Comparison of ENCODE assay signal across 22 cellular contexts in genomic region chr4:138561276-138561880, GRCh38.
"Had no signal": no experiment of that assay in that cellular context is flagged by ENCODE, and none has a peak within 500 bp of the region (broad histone marks: within the 10 kb centered on the region; RNA-seq: fewer than 3 reads in every experiment).

No MANE protein-coding gene starts in this region.

- H3K27ac ChIP-seq: coronary artery, foreskin keratinocyte, hepatocyte, neutrophil, ovary, right atrium auricular region, suprapubic skin, thyroid gland had no signal

- H3K27me3 ChIP-seq: foreskin keratinocyte, hepatocyte, neutrophil, ovary, right atrium auricular region, suprapubic skin, thyroid gland, uterus had no signal

- H3K36me3 ChIP-seq: neutrophil, ovary, right atrium auricular region, suprapubic skin, thyroid gland, uterus had no signal

- DNase-seq: effector CD4-positive, alpha-beta T cell; endodermal cell; erythroblast; foreskin keratinocyte; kidney glomerular epithelial cell; mammary epithelial cell; naive thymus-derived CD4-positive, alpha-beta T cell; nephron progenitor cell; stimulated activated CD4-positive, alpha-beta T cell treated with anti-CD3 and anti-CD28 coated beads, Interleukin-4, amount 100 ng/mL, for 1 hour; stimulated activated CD8-positive, alpha-beta memory T cell treated with anti-CD3 and anti-CD28 coated beads, Interleukin-4, amount 100 ng/mL, for 48 hours; stimulated activated naive CD8-positive, alpha-beta T cell treated with anti-CD3 and anti-CD28 coated beads, Interleukin-15, Interleukin-2, amounts not matched to agents 100 U/mL and 50 U/mL, for 24 hours; uterus had no signal

- H3K4me3 Mint-ChIP-seq: endodermal cell; naive thymus-derived CD4-positive, alpha-beta T cell; nephron progenitor cell; stimulated activated effector memory CD8-positive, alpha-beta T cell treated with anti-CD3 and anti-CD28 coated beads, Interleukin-12 subunit alpha, Interleukin-12 subunit beta, amount 100 ng/mL, for 72 hours; type B pancreatic cell had no signal

- H3K27me3 Mint-ChIP-seq: type B pancreatic cell had no signal

- H2AFZ ChIP-seq: hepatocyte had no signal

- H3K27ac Mint-ChIP-seq: endodermal cell; naive thymus-derived CD4-positive, alpha-beta T cell; stimulated activated effector memory CD8-positive, alpha-beta T cell treated with anti-CD3 and anti-CD28 coated beads, Interleukin-12 subunit alpha, Interleukin-12 subunit beta, amount 100 ng/mL, for 72 hours; type B pancreatic cell had no signal

- H3K36me3 Mint-ChIP-seq: naive thymus-derived CD4-positive, alpha-beta T cell; stimulated activated effector memory CD8-positive, alpha-beta T cell treated with anti-CD3 and anti-CD28 coated beads, Interleukin-12 subunit alpha, Interleukin-12 subunit beta, amount 100 ng/mL, for 72 hours; type B pancreatic cell had no signal

- ATAC-seq: foreskin keratinocyte; naive thymus-derived CD4-positive, alpha-beta T cell; stimulated activated effector memory CD8-positive, alpha-beta T cell treated with anti-CD3 and anti-CD28 coated beads, Interleukin-12 subunit alpha, Interleukin-12 subunit beta, amount 100 ng/mL, for 72 hours; stimulated activated naive CD8-positive, alpha-beta T cell treated with anti-CD3 and anti-CD28 coated beads, Interleukin-15, Interleukin-2, amounts not matched to agents 100 U/mL and 50 U/mL, for 24 hours had no signal

- H3K4me1 ChIP-seq: foreskin keratinocyte, suprapubic skin, thyroid gland, uterus had no signal

- H3K9me3 ChIP-seq: neutrophil, ovary, right atrium auricular region, suprapubic skin, thyroid gland, uterus had no signal

- H3K4me3 ChIP-seq: coronary artery, hepatocyte, ovary, right atrium auricular region, smooth muscle cell, suprapubic skin, thyroid gland, uterus had no signal

- H3K4me2 ChIP-seq: hepatocyte, smooth muscle cell had no signal

- H3K4me1 Mint-ChIP-seq: endodermal cell; stimulated activated effector memory CD8-positive, alpha-beta T cell treated with anti-CD3 and anti-CD28 coated beads, Interleukin-12 subunit alpha, Interleukin-12 subunit beta, amount 100 ng/mL, for 72 hours had no signal

- H3K79me2 ChIP-seq: hepatocyte had no signal
